8 cellular contexts compared by ENCODE assay signal in genomic region chr2:20225294-20226151, GRCh38. TPM values are rescaled to one million over a fixed set of nuclear protein-coding genes. Genes with fewer than 3 reads are reported as not detected.
A peak's percentile ranks its signal among the peaks of the same experiment; 100 is the strongest.
DNase-seq lines count a peak whose midpoint lies in the region; ATAC-seq and TF ChIP-seq lines count a peak whose summit lies in the region.

No MANE protein-coding gene starts in this region.

- H3K4me3 Mint-ChIP-seq in activated naive CD8-positive, alpha-beta T cell: peak overlapping the region; percentile 70

- H3K9me3 Mint-ChIP-seq in activated naive CD8-positive, alpha-beta T cell (ENCODE audit: low read depth): no peaks in the 10 kb centered on the region

- H3K4me1 ChIP-seq in right atrium auricular region: peaks cover 0 to 22% of the 10 kb centered on the region in 2 donors
- no peaks in the 10 kb centered on the region for H3K4me1 ChIP-seq in rectal smooth muscle tissue (ENCODE audit: control insufficient read depth, insufficient read depth, low read length)

- H3K4me3 ChIP-seq in right atrium auricular region: peak overlapping the region; percentile 50 to 62
- H3K4me3 ChIP-seq in rectal smooth muscle tissue (ENCODE audit: low read length): peak overlapping the region; percentile 61

- no peak overlapping the region for H3K27ac Mint-ChIP-seq in activated naive CD8-positive, alpha-beta T cell

- no peaks in the 10 kb centered on the region for H3K36me3 Mint-ChIP-seq in activated naive CD8-positive, alpha-beta T cell

- H3K4me1 Mint-ChIP-seq in activated naive CD8-positive, alpha-beta T cell (ENCODE audit: low read depth): peaks cover 5% of the 10 kb centered on the region

- H3K36me3 ChIP-seq in right atrium auricular region (no peaks in the 10 kb centered on the region), rectal smooth muscle tissue (ENCODE audit: control insufficient read depth, insufficient read depth, low read length) (no peaks in the 10 kb centered on the region)

- ATAC-seq in HG03175 (IDR thresholded peaks at IDR 0.05; ENCODE audit: unreplicated experiment): peak; percentile 43

- H3K27me3 Mint-ChIP-seq in activated naive CD8-positive, alpha-beta T cell: peaks cover 25% of the 10 kb centered on the region

- no peak overlapping the region for H3K27ac ChIP-seq in right atrium auricular region
- no peak overlapping the region for H3K27ac ChIP-seq in rectal smooth muscle tissue (ENCODE audit: low read depth, low read length)

- no peaks in the 10 kb centered on the region for H3K9me3 ChIP-seq in right atrium auricular region

- no peak overlapping the region for H3K9ac ChIP-seq in rectal smooth muscle tissue (ENCODE audit: low read length)

- H3K27me3 ChIP-seq in right atrium auricular region (no peaks in the 10 kb centered on the region), rectal smooth muscle tissue (ENCODE audit: control insufficient read depth, insufficient read depth, low read length) (peaks cover 4% of the 10 kb centered on the region)

- peak; percentile 90 for DNase-seq in COLO668 (lab: John Stamatoyannopoulos, UW; ENCODE audit: unreplicated experiment)
- peak; percentile 73 for DNase-seq in GM19238 (ENCODE audit: insufficient read length, low spot score)
- peak; percentile 85 for DNase-seq in NCI-H748 (lab: John Stamatoyannopoulos, UW; ENCODE audit: unreplicated experiment)
- no peak for DNase-seq in right atrium auricular region (ENCODE audit: low spot score)
- DNase-seq in NCI-H2029 (lab: John Stamatoyannopoulos, UW): no peak

- peak; percentile 37 to 70 for TF ChIP-seq CTCF in right atrium auricular region (IDR thresholded peaks at IDR 0.05)

RNA-seq across cellular contexts. Expression of gene SDC1, which starts 0.6 kb away (rescaled TPM):
- total RNA-seq in right atrium auricular region: under 1 TPM in 1 of 2 donors, not detected in 1; 0.24 TPM

Comparison
In these comparisons a context has a peak if more than half of its experiments do, and no peak if none do; other contexts are left out.
1. DNase-seq: peak in COLO668 (single experiment), GM19238 (single experiment) and NCI-H748 (single experiment); none in right atrium auricular region (single experiment) and NCI-H2029 (single experiment).